ENCODE assay signal across 8 cellular contexts in the genomic region with DNA sequence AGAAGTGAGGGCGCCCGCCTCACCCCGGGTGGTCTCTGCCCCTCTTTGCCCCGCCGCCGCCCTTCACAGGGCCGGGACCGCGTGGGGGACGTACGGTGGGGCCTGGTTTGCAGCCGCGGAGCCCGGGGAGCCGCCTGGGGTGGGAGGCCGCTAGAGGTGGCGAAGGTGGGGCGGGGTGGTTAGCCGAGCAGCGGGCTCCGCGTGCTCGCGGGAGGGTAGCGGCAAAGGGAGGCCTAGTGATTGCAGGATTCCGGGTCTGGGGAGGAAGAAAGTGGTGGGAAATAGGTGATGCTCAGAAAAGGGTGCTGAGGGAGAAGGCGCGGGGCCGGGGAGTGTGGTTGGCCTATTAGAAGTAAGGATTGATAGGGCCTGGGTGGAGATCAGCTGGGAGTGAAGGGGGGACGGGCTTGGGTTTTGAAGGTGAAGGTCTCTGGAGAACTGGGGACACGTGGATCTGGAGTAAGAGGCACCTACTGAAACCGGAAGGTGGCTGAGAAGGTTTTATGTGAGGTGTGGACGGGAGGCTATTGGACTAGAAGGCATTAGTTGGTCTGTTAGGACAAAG. TPM values are rescaled to one million over a fixed set of nuclear protein-coding genes. Genes with fewer than 3 reads are reported as not detected.
A peak's percentile ranks its signal among the peaks of the same experiment; 100 is the strongest.
DNase-seq lines count a peak whose midpoint lies in the region; ATAC-seq, FAIRE-seq and TF ChIP-seq lines count a peak whose summit lies in the region.

No MANE protein-coding gene starts in this region.

- peak overlapping the region; percentile 93 for H3K4me3 Mint-ChIP-seq in T-helper 1 cell treated with Interleukin-12 subunit alpha and Interleukin-12 subunit beta and Interleukin-4 antibody, amounts not matched to agents 30 μg/mL and 1 μg/mL, for 36 hours

- no peak for FAIRE-seq in GM12878 (lab: Jason Lieb, UNC)

- H3K79me2 ChIP-seq in GM12878 (ENCODE audit: control insufficient read depth, insufficient read depth, low read length) = peaks cover 54% of the 10 kb centered on the region

- in situ Hi-C loops in KBM-7 (cut with MboI; ENCODE audit: low pct_unique_long_range_greater_than_20kb, low sequenced_read_pairs) (no loop called here), GM12878 (cut with MboI) (no loop called here)

- peak overlapping the region; percentile 38 for H3K4me2 ChIP-seq in GM12878 (ENCODE audit: control insufficient read depth, insufficient read depth)

- no peak for TF ChIP-seq EP300 in GM12878 (IDR thresholded peaks at IDR 0.05; ENCODE audit: borderline replicate concordance in 1 of 2, control insufficient read depth in 1 of 2, low read depth in 2 of 2, low read length in 2 of 2)

- H3K36me3 ChIP-seq in GM12878 (ENCODE audit: control insufficient read depth in 2 of 2, insufficient read depth in 2 of 2, low read length in 1 of 2) (no peaks in the 10 kb centered on the region), kidney epithelial cell (ENCODE audit: control insufficient read depth, insufficient read depth, low read length) (no peaks in the 10 kb centered on the region)

- H3K4me1 Mint-ChIP-seq in T-helper 1 cell treated with Interleukin-12 subunit alpha and Interleukin-12 subunit beta and Interleukin-4 antibody, amounts not matched to agents 30 μg/mL and 1 μg/mL, for 36 hours (ENCODE audit: low read depth) = peaks cover 37% of the 10 kb centered on the region

- H2AFZ ChIP-seq in GM12878 (ENCODE audit: control insufficient read depth, low read depth, low read length) = peak overlapping the region; percentile 50; the same call in 1 of the 2 replicates

- peaks cover 19% of the 10 kb centered on the region for H3K4me1 ChIP-seq in GM12878 (ENCODE audit: control insufficient read depth, insufficient read depth, low read length)

- peaks cover 11% of the 10 kb centered on the region for H3K27me3 Mint-ChIP-seq in T-helper 1 cell treated with Interleukin-12 subunit alpha and Interleukin-12 subunit beta and Interleukin-4 antibody, amounts not matched to agents 30 μg/mL and 1 μg/mL, for 36 hours (ENCODE audit: low read depth)

- peak overlapping the region; percentile 81 for H3K27ac ChIP-seq in GM12878 (ENCODE audit: control insufficient read depth, insufficient read depth)

- no peak; the same call in 1 of the 2 replicates for TF ChIP-seq POLR2A in GM12878 (IDR thresholded peaks at IDR 0.05; ENCODE audit: low read depth, low read length)

- H3K9me3 ChIP-seq in GM12878 (replicated peaks; ENCODE audit: control insufficient read depth, insufficient read depth, low read length) = no peaks in the 10 kb centered on the region; the same call in 2 of the 3 replicates

- ATAC-seq in GM21528 (IDR thresholded peaks at IDR 0.05; ENCODE audit: low FRiP score, unreplicated experiment) = peak; percentile 34
- ATAC-seq in GM12878 = peak; percentile 42

- SMC1A ChIA-PET in GM12878 (lab: Charles Lee; ENCODE audit: uncharacterized antibody, unreplicated experiment) = interaction anchor here (1.0 kb wide), 1 partner anchor 12 kb away, joined by 3 read pairs; no protein-coding TSS in a partner anchor

- peaks cover 4% of the 10 kb centered on the region for H3K36me3 Mint-ChIP-seq in T-helper 1 cell treated with Interleukin-12 subunit alpha and Interleukin-12 subunit beta and Interleukin-4 antibody, amounts not matched to agents 30 μg/mL and 1 μg/mL, for 36 hours (ENCODE audit: low read depth)

- H3K4me3 ChIP-seq in GM12878 = peak overlapping the region; percentile 69
- peak overlapping the region; percentile 88 for H3K4me3 ChIP-seq in kidney epithelial cell (ENCODE audit: low read depth, low read length)

- TF ChIP-seq CTCF in GM12878 (IDR thresholded peaks at IDR 0.05 in 2 of 3, conservative IDR thresholded peaks at IDR 0.05 in 1 of 3; ENCODE audit: control insufficient read depth in 2 of 3, extremely low read depth in 1 of 3, insufficient read depth in 1 of 3, low read depth in 3 of 3, low read length in 3 of 3) (no peak), kidney epithelial cell (IDR thresholded peaks at IDR 0.05; ENCODE audit: insufficient read depth, low read length, poor library complexity, severe bottlenecking) (no peak)

- WGBS in GM12878 (ENCODE audit: insufficient coverage, insufficient replicate concordance, low lambda C conversion rate, missing lambda C conversion rate) = 2% methylated on average over 18 of the region's 33 CpGs

- BruUV-seq in GM12878 (replicated peaks; lab: Mats Ljungman, UMichigan) = TSS peak; percentile 62

- H3K27ac Mint-ChIP-seq in T-helper 1 cell treated with Interleukin-12 subunit alpha and Interleukin-12 subunit beta and Interleukin-4 antibody, amounts not matched to agents 30 μg/mL and 1 μg/mL, for 36 hours = peak overlapping the region; percentile 92

- TF ChIP-seq RAD21 in GM12878 (IDR thresholded peaks at IDR 0.05; ENCODE audit: insufficient read depth, low read depth, low read length) = no peak

- no peaks in the 10 kb centered on the region for H3K9me3 Mint-ChIP-seq in T-helper 1 cell treated with Interleukin-12 subunit alpha and Interleukin-12 subunit beta and Interleukin-4 antibody, amounts not matched to agents 30 μg/mL and 1 μg/mL, for 36 hours

- POLR2A ChIA-PET in GM12878 (lab: Charles Lee) = interaction anchor here (0.6 to 1.9 kb wide), 2 partner anchors 12 to 640 kb away, joined by 3 to 8 read pairs; no protein-coding TSS in a partner anchor

- CTCF ChIA-PET in GM12878 (lab: Yijun Ruan, JAX) = no interaction called here

- intact Hi-C loops in GM12878 (cut with micrococcal nuclease; ENCODE audit: unreplicated experiment) = loop anchor here (5.0 to 10.0 kb wide), 2 partner anchors 207 to 334 kb away; partner anchors contain the start of gene BTBD10

- no peaks in the 10 kb centered on the region for H4K20me1 ChIP-seq in GM12878 (ENCODE audit: control insufficient read depth, insufficient read depth)

- DNase-seq in DMS53 (lab: John Stamatoyannopoulos, UW) (peak; percentile 70), KBM-7 (peak; percentile 67), GM12878 (ENCODE audit: low read depth, low spot score) (no peak), kidney epithelial cell (ENCODE audit: low read depth) (no peak), ecto neural progenitor cell (ENCODE audit: low spot score) (no peak)
- peak; percentile 30 for DNase-seq in stimulated activated CD4-positive, alpha-beta T cell treated with anti-CD3 and anti-CD28 coated beads, Interleukin-2, amount 100 ng/mL, for 4 hours (ENCODE audit: low read depth)

- H3K9ac ChIP-seq in GM12878 (ENCODE audit: control insufficient read depth, insufficient read depth, low read length) = peak overlapping the region; percentile 74

- RAD21 ChIA-PET in GM12878 (lab: Charles Lee; ENCODE audit: unreplicated experiment) = no interaction called here

- no peaks in the 10 kb centered on the region for H3K27me3 ChIP-seq in GM12878 (replicated peaks in 1 of 2; ENCODE audit: control insufficient read depth in 2 of 2, insufficient read depth in 2 of 2, low read length in 1 of 2)
- no peaks in the 10 kb centered on the region for H3K27me3 ChIP-seq in kidney epithelial cell (ENCODE audit: control insufficient read depth, insufficient read depth, low read length)

TF ChIP-seq in GM12878, 131 proteins besides CTCF, POLR2A, EP300 and RAD21 (continues in another document):
- TF ChIP-seq NKRF (conservative IDR thresholded peaks at IDR 0.05) (no peak), POU2F2 (IDR thresholded peaks at IDR 0.05; ENCODE audit: borderline replicate concordance, low read depth, low read length) (0 out of 3 replicates have a peak, but pooled peaks have one; percentile 19), IKZF2 (IDR thresholded peaks at IDR 0.05) (no peak; a peak in 1 of 4 replicates), HDGF (IDR thresholded peaks at IDR 0.05) (peak; percentile 82), ZBED1 (IDR thresholded peaks at IDR 0.05; ENCODE audit: borderline replicate concordance) (no peak)

RNA-seq across cellular contexts. Expression of gene FAR1, which starts 0.6 kb away (rescaled TPM):
- total RNA-seq in GM12878 (2013; cell fraction: nucleolus; rRNA removed) = 304 and 312 TPM in 2 replicates
- total RNA-seq in GM12878 (2014; rRNA removed) (27.3 and 32.8 TPM in 2 replicates), GM12878 (2014; rRNA removed; fragmentation: Illumina TruSeq; extraction: Trizol) (39.2 and 41.5 TPM in 2 replicates), GM12878 (2021) (37.8 and 42.7 TPM in 2 replicates), kidney epithelial cell (35.1 and 35.3 TPM in 2 replicates)
- polyA plus RNA-seq in GM12878 (2011; ENCODE audit: low read depth) = 6.7 TPM
- polyA plus RNA-seq in GM12878 (2011; rRNA removed) (73.9 and 118 TPM in 2 replicates), GM12878 (2014; fragmentation: Illumina TruSeq; extraction: Trizol) (41.1 and 54.7 TPM in 2 replicates), GM12878 (2014; fragmentation: Nextera tagmentation; extraction: Ambion mirVana) (10 to 100 TPM; 10.1 to 11.5 TPM), GM12878 (2014; rRNA removed) (27.4 and 29.8 TPM in 2 replicates), GM12878 (2016; fragmentation: Nextera tagmentation; extraction: Ambion mirVana) (10 to 100 TPM; 30.3 to 31.2 TPM)
- 29.0 and 29.8 TPM in 2 replicates for polyA plus RNA-seq in GM12878 (2011; cell fraction: cytosol; rRNA removed)
- polyA plus RNA-seq in GM12878 (2011; cell fraction: nucleus; rRNA removed) = 77.4 and 83.8 TPM in 2 replicates
- polyA plus RNA-seq in GM12878 (2012) = 13.0 and 14.5 TPM in 2 replicates
- polyA minus RNA-seq in GM12878 (2011; rRNA and poly(A)+ RNA removed) = 72.1 and 117 TPM in 2 replicates
- 24.2 and 26.6 TPM in 2 replicates for polyA minus RNA-seq in GM12878 (2011; cell fraction: cytosol; rRNA and poly(A)+ RNA removed)
- polyA minus RNA-seq in GM12878 (2011; cell fraction: nucleus; rRNA and poly(A)+ RNA removed) = 48.6 and 56.4 TPM in 2 replicates

Comparison
In these comparisons a context has a peak if more than half of its experiments do, and no peak if none do; other contexts are left out.
1. DNase-seq: peak in DMS53 (single experiment), KBM-7 (single experiment) and stimulated activated CD4-positive, alpha-beta T cell treated with anti-CD3 and anti-CD28 coated beads, Interleukin-2, amount 100 ng/mL, for 4 hours (single experiment); none in GM12878 (single experiment), kidney epithelial cell (single experiment) and ecto neural progenitor cell (single experiment).